ENCODE assay signal across 19 cellular contexts in genomic region chr11:121510438-121510837, GRCh38. TPM values are rescaled to one million over a fixed set of nuclear protein-coding genes. Genes with fewer than 3 reads are reported as not detected.
DNase-seq lines count a peak whose midpoint lies in the region; ATAC-seq and TF ChIP-seq lines count a peak whose summit lies in the region.
"Had no signal": no experiment of that assay in that cellular context is flagged by ENCODE, and none has a peak within 500 bp of the region (broad histone marks: within the 10 kb centered on the region; RNA-seq: fewer than 3 reads in every experiment).

No MANE protein-coding gene starts in this region.

- CTCF ChIA-PET in activated CD4-positive, alpha-beta memory T cell treated with anti-CD3 and anti-CD28 coated beads for 36 hours (lab: Charles Lee): interaction anchor here (1.1 kb wide), 1 partner anchor 11 kb away, joined by 3 read pairs; no protein-coding TSS in a partner anchor
- CTCF ChIA-PET in activated CD4-positive, alpha-beta memory T cell treated with anti-CD3 and anti-CD28 coated beads, Interleukin-2, amount 10 ng/mL, durations not matched to agents 7 days and 5 days (lab: Charles Lee): no interaction called here
- CTCF ChIA-PET in CD4-positive, alpha-beta memory T cell (lab: Charles Lee; ENCODE audit: partially characterized antibody): no interaction called here

- H3K4me1 ChIP-seq in CD4-positive, alpha-beta memory T cell (ENCODE audit: insufficient read depth, low read length): peaks cover 24% of the 10 kb centered on the region

- no peaks in the 10 kb centered on the region for H3K27me3 Mint-ChIP-seq in activated CD4-positive, alpha-beta memory T cell treated with anti-CD3 and anti-CD28 coated beads for 36 hours
- no peaks in the 10 kb centered on the region for H3K27me3 Mint-ChIP-seq in activated CD4-positive, alpha-beta memory T cell treated with anti-CD3 and anti-CD28 coated beads, Interleukin-2, amount 10 ng/mL, durations not matched to agents 7 days and 5 days
- H3K27me3 Mint-ChIP-seq in CD4-positive, alpha-beta memory T cell: no peaks in the 10 kb centered on the region
- no peaks in the 10 kb centered on the region for H3K27me3 Mint-ChIP-seq in natural killer cell (ENCODE audit: low read depth in 2 of 2)

- H3K4me3 ChIP-seq in CD4-positive, alpha-beta memory T cell (ENCODE audit: low read length in 2 of 2): no peak overlapping the region
- no peak overlapping the region for H3K4me3 ChIP-seq in brain microvascular endothelial cell (ENCODE audit: low read depth, low read length)
- H3K4me3 ChIP-seq: BLaER1 had no signal

- H3K9me3 Mint-ChIP-seq in activated CD4-positive, alpha-beta memory T cell treated with anti-CD3 and anti-CD28 coated beads for 36 hours: peaks cover 13% of the 10 kb centered on the region
- peaks cover 12% of the 10 kb centered on the region for H3K9me3 Mint-ChIP-seq in activated CD4-positive, alpha-beta memory T cell treated with anti-CD3 and anti-CD28 coated beads, Interleukin-2, amount 10 ng/mL, durations not matched to agents 7 days and 5 days
- peaks cover 4 to 17% (median 10%) of the 10 kb centered on the region in 8 donors for H3K9me3 Mint-ChIP-seq in CD4-positive, alpha-beta memory T cell
- peaks cover 5 to 9% of the 10 kb centered on the region in 2 donors for H3K9me3 Mint-ChIP-seq in natural killer cell

- ATAC-seq in natural killer cell (no peak), HG02588 (IDR thresholded peaks at IDR 0.05; ENCODE audit: unreplicated experiment) (no peak)

- no peak overlapping the region for H3K27ac ChIP-seq in CD4-positive, alpha-beta memory T cell (ENCODE audit: low read depth, low read length)
- H3K27ac ChIP-seq in brain microvascular endothelial cell: no peak overlapping the region
- H3K27ac ChIP-seq: BLaER1 had no signal

- H3K36me3 ChIP-seq in CD4-positive, alpha-beta memory T cell (ENCODE audit: insufficient read depth, low read length): peaks cover 50% of the 10 kb centered on the region
- no peaks in the 10 kb centered on the region for H3K36me3 ChIP-seq in brain microvascular endothelial cell (replicated peaks)

- in situ Hi-C loops in brain microvascular endothelial cell (cut with HindIII; ENCODE audit: low pct_ligation_motif_present, low sequenced_read_pairs): no loop called here

- no peaks in the 10 kb centered on the region for H3K9me3 ChIP-seq in CD4-positive, alpha-beta memory T cell (ENCODE audit: control insufficient read depth in 1 of 2, low read length in 2 of 2)

- no peaks in the 10 kb centered on the region for H3K27me3 ChIP-seq in CD4-positive, alpha-beta memory T cell (ENCODE audit: insufficient read depth, low read length)
- H3K27me3 ChIP-seq in brain microvascular endothelial cell (replicated peaks): no peaks in the 10 kb centered on the region
- H3K27me3 ChIP-seq: BLaER1 had no signal

- H3K36me3 Mint-ChIP-seq in activated CD4-positive, alpha-beta memory T cell treated with anti-CD3 and anti-CD28 coated beads for 36 hours: peaks cover 48% of the 10 kb centered on the region
- H3K36me3 Mint-ChIP-seq in activated CD4-positive, alpha-beta memory T cell treated with anti-CD3 and anti-CD28 coated beads, Interleukin-2, amount 10 ng/mL, durations not matched to agents 7 days and 5 days (ENCODE audit: low read depth): peaks cover 84% of the 10 kb centered on the region
- H3K36me3 Mint-ChIP-seq in CD4-positive, alpha-beta memory T cell: peaks cover 82 to 90% of the 10 kb centered on the region in 2 donors
- H3K36me3 Mint-ChIP-seq in natural killer cell: peaks cover 32% of the 10 kb centered on the region

- intact Hi-C loops in activated CD4-positive, alpha-beta memory T cell treated with anti-CD3 and anti-CD28 coated beads for 36 hours (cut with micrococcal nuclease): no loop called here
- intact Hi-C loops in CD4-positive, alpha-beta memory T cell (cut with micrococcal nuclease): no loop called here
- intact Hi-C loops in natural killer cell (cut with micrococcal nuclease): no loop called here

- H3K4me3 Mint-ChIP-seq in activated CD4-positive, alpha-beta memory T cell treated with anti-CD3 and anti-CD28 coated beads for 36 hours: no peak overlapping the region
- no peak overlapping the region for H3K4me3 Mint-ChIP-seq in activated CD4-positive, alpha-beta memory T cell treated with anti-CD3 and anti-CD28 coated beads, Interleukin-2, amount 10 ng/mL, durations not matched to agents 7 days and 5 days
- H3K4me3 Mint-ChIP-seq in CD4-positive, alpha-beta memory T cell: peak overlapping the region in 1 of 8 donors; percentile 15
- no peak overlapping the region for H3K4me3 Mint-ChIP-seq in natural killer cell

- DNase-seq in activated CD4-positive, alpha-beta memory T cell treated with anti-CD3 and anti-CD28 coated beads for 36 hours: no peak
- DNase-seq in activated CD4-positive, alpha-beta memory T cell treated with anti-CD3 and anti-CD28 coated beads, Interleukin-2, amount 10 ng/mL, durations not matched to agents 7 days and 5 days: no peak
- no peak for DNase-seq in CD4-positive, alpha-beta memory T cell
- DNase-seq in NCI-H69 (lab: John Stamatoyannopoulos, UW) (peak; percentile 37), natural killer cell (no peak), brain microvascular endothelial cell (no peak)
- DNase-seq: COR-L47, HCEC 1CT, MV-4-11, NCI-H1417, NCI-H2029, NCI-H2171, NCI-H446, NCI-H748 treated with DMSO at 0.1 percent for 48 hours, OCI-M1, RPMI8226, SIG-M5 had no signal

- POLR2A ChIA-PET in activated CD4-positive, alpha-beta memory T cell treated with anti-CD3 and anti-CD28 coated beads for 36 hours (lab: Charles Lee): interaction anchor here (0.6 kb wide), 1 partner anchor 48 kb away, joined by 3 read pairs; no protein-coding TSS in a partner anchor
- POLR2A ChIA-PET in activated CD4-positive, alpha-beta memory T cell treated with anti-CD3 and anti-CD28 coated beads, Interleukin-2, amount 10 ng/mL, durations not matched to agents 7 days and 5 days (lab: Charles Lee): no interaction called here
- POLR2A ChIA-PET in CD4-positive, alpha-beta memory T cell (lab: Charles Lee; ENCODE audit: partially characterized antibody): no interaction called here

- peaks cover 58% of the 10 kb centered on the region for H3K4me1 Mint-ChIP-seq in activated CD4-positive, alpha-beta memory T cell treated with anti-CD3 and anti-CD28 coated beads for 36 hours (ENCODE audit: low read depth)
- H3K4me1 Mint-ChIP-seq in activated CD4-positive, alpha-beta memory T cell treated with anti-CD3 and anti-CD28 coated beads, Interleukin-2, amount 10 ng/mL, durations not matched to agents 7 days and 5 days: peaks cover 46% of the 10 kb centered on the region
- H3K4me1 Mint-ChIP-seq in CD4-positive, alpha-beta memory T cell: peaks cover 14 to 89% (median 58%) of the 10 kb centered on the region in 4 donors
- H3K4me1 Mint-ChIP-seq in natural killer cell: peaks cover 80 to 81% of the 10 kb centered on the region in 2 donors

- peak overlapping the region; percentile 28 for H3K27ac Mint-ChIP-seq in activated CD4-positive, alpha-beta memory T cell treated with anti-CD3 and anti-CD28 coated beads for 36 hours
- no peak overlapping the region for H3K27ac Mint-ChIP-seq in activated CD4-positive, alpha-beta memory T cell treated with anti-CD3 and anti-CD28 coated beads, Interleukin-2, amount 10 ng/mL, durations not matched to agents 7 days and 5 days
- H3K27ac Mint-ChIP-seq in CD4-positive, alpha-beta memory T cell: peak overlapping the region in 5 of 7 donors; percentile 37 to 65 (median 56)
- H3K27ac Mint-ChIP-seq in natural killer cell: peak overlapping the region; percentile 53 to 64

- TF ChIP-seq CTCF in natural killer cell (IDR thresholded peaks at IDR 0.05): no peak
- no peak for TF ChIP-seq CTCF in brain microvascular endothelial cell (IDR thresholded peaks at IDR 0.05; ENCODE audit: low read depth, low read length, missing control alignments)

RNA-seq across cellular contexts. Expression of gene SORL1, which starts 58.3 kb away (rescaled TPM):
- total RNA-seq in activated CD4-positive, alpha-beta memory T cell treated with anti-CD3 and anti-CD28 coated beads for 36 hours: 10 to 100 TPM; 48.1 to 49.3 TPM
- 100 to 1,000 TPM; 115 to 116 TPM for total RNA-seq in activated CD4-positive, alpha-beta memory T cell treated with anti-CD3 and anti-CD28 coated beads, Interleukin-2, amount 10 ng/mL, durations not matched to agents 7 days and 5 days
- 100 to 1,000 TPM; 610 to 660 TPM for total RNA-seq in CD4-positive, alpha-beta memory T cell
- polyA plus RNA-seq in CD4-positive, alpha-beta memory T cell: 100 to 1,000 TPM; 159 to 283 TPM
- 100 to 1,000 TPM; 386 to 519 (median 456) TPM for total RNA-seq in natural killer cell
